Comparison of ENCODE assay signal across 13 cellular contexts in genomic region chr12:116278667-116279066, GRCh38. TPM values are rescaled to one million over a fixed set of nuclear protein-coding genes. Genes with fewer than 3 reads are reported as not detected.
A peak's percentile ranks its signal among the peaks of the same experiment; 100 is the strongest.
DNase-seq lines count a peak whose midpoint lies in the region; ATAC-seq, FAIRE-seq and TF ChIP-seq lines count a peak whose summit lies in the region.
"Had no signal": no experiment of that assay in that cellular context is flagged by ENCODE, and none has a peak within 500 bp of the region (broad histone marks: within the 10 kb centered on the region; RNA-seq: fewer than 3 reads in every experiment).

No MANE protein-coding gene starts in this region.

- peak overlapping the region; percentile 54 for H3K27ac Mint-ChIP-seq in activated T-cell treated with anti-CD3 and anti-CD28 coated beads, Interleukin-2, amount 50 U/mL, for 72 hours
- H3K27ac Mint-ChIP-seq in stimulated activated effector memory CD8-positive, alpha-beta T cell treated with anti-CD3 and anti-CD28 coated beads, Interleukin-12 subunit alpha, Interleukin-12 subunit beta, amount 100 ng/mL, for 72 hours, result no peak overlapping the region

- H2AFZ ChIP-seq in H1 (ENCODE audit: low read length), result no peak overlapping the region

- no peak overlapping the region; the same call in 1 of the 2 replicates for H3K18ac ChIP-seq in H1 (ENCODE audit: extremely low read depth, low read length)

- H3K27ac ChIP-seq in H1 (ENCODE audit: low read depth, low read length) (no peak overlapping the region), upper lobe of left lung (peak overlapping the region in 1 of 4 donors; percentile 98)

- H3K4ac ChIP-seq in H1 (replicated peaks; ENCODE audit: insufficient read length, low read depth, low read length), result no peak overlapping the region

- no peaks in the 10 kb centered on the region for H3K27me3 Mint-ChIP-seq in activated T-cell treated with anti-CD3 and anti-CD28 coated beads, Interleukin-2, amount 50 U/mL, for 72 hours (ENCODE audit: low read depth)

- TF ChIP-seq CTCF in H1 (IDR thresholded peaks at IDR 0.05; ENCODE audit: control extremely low read depth in 1 of 3, insufficient read depth in 1 of 3, low read depth in 1 of 3, low read length in 3 of 3), result no peak
- TF ChIP-seq CTCF in upper lobe of left lung (IDR thresholded peaks at IDR 0.05), result no peak

- WGBS in H1 (ENCODE audit: extremely low coverage in 1 of 2, insufficient coverage in 1 of 2, insufficient read length in 1 of 2, insufficient replicate concordance in 2 of 2, low coverage in 1 of 2, low lambda C conversion rate in 2 of 2, missing lambda C conversion rate in 1 of 2), 2 experiments, result 82% methylated on average over 7 of the region's 10 CpGs; no CpG with 5 or more reads in 1 of the 2 experiments
- WGBS in upper lobe of left lung, 2 donors, result 76 to 87% methylated on average over 10 of the region's 10 CpGs

- no peak overlapping the region for H3K56ac ChIP-seq in H1 (replicated peaks; ENCODE audit: insufficient read length, low read depth, low read length)

- no peaks in the 10 kb centered on the region for H3K79me1 ChIP-seq in H1 (ENCODE audit: low read depth, low read length)

- FAIRE-seq in H1 (lab: Jason Lieb, UNC), result no peak
- FAIRE-seq: GM12878 had no signal

- H3K9me3 Mint-ChIP-seq in activated T-cell treated with anti-CD3 and anti-CD28 coated beads, Interleukin-2, amount 50 U/mL, for 72 hours, result no peaks in the 10 kb centered on the region
- no peaks in the 10 kb centered on the region for H3K9me3 Mint-ChIP-seq in stimulated activated effector memory CD8-positive, alpha-beta T cell treated with anti-CD3 and anti-CD28 coated beads, Interleukin-12 subunit alpha, Interleukin-12 subunit beta, amount 100 ng/mL, for 72 hours

- CTCF ChIA-PET in H1 (lab: Charles Lee; ENCODE audit: partially characterized antibody), result interaction anchor here (0.5 to 1.4 kb wide), 13 partner anchors 58 to 411 kb away, joined by 3 to 6 read pairs (median 3); no protein-coding TSS in a partner anchor

- H3K4me3 Mint-ChIP-seq in activated T-cell treated with anti-CD3 and anti-CD28 coated beads, Interleukin-2, amount 50 U/mL, for 72 hours, result peak overlapping the region; percentile 72 to 80
- peak overlapping the region; percentile 87 for H3K4me3 Mint-ChIP-seq in stimulated activated effector memory CD8-positive, alpha-beta T cell treated with anti-CD3 and anti-CD28 coated beads, Interleukin-12 subunit alpha, Interleukin-12 subunit beta, amount 100 ng/mL, for 72 hours

- H3K4me1 ChIP-seq in H1 (replicated peaks in 1 of 4; ENCODE audit: control insufficient read depth in 3 of 4, insufficient read depth in 4 of 4, low read length in 3 of 4) (peaks cover 2 to 13% (median 7%) of the 10 kb centered on the region in 4 experiments; a peak in 4 of 7 replicates), upper lobe of left lung (peaks cover 23 to 46% (median 31%) of the 10 kb centered on the region in 4 donors)

- POLR2A ChIA-PET in H1 (lab: Charles Lee; ENCODE audit: partially characterized antibody), result interaction anchor here (0.7 to 1.4 kb wide), 7 partner anchors 10 to 534 kb away, joined by 3 to 4 read pairs (median 3); no protein-coding TSS in a partner anchor

- H3K36me3 Mint-ChIP-seq in activated T-cell treated with anti-CD3 and anti-CD28 coated beads, Interleukin-2, amount 50 U/mL, for 72 hours (ENCODE audit: insufficient read depth in 2 of 2), result peaks cover 1 to 7% of the 10 kb centered on the region in 2 donors
- peaks cover 17% of the 10 kb centered on the region for H3K36me3 Mint-ChIP-seq in stimulated activated effector memory CD8-positive, alpha-beta T cell treated with anti-CD3 and anti-CD28 coated beads, Interleukin-12 subunit alpha, Interleukin-12 subunit beta, amount 100 ng/mL, for 72 hours

- no peak overlapping the region for H4K91ac ChIP-seq in H1 (replicated peaks; ENCODE audit: insufficient read length, low read length)

- H4K5ac ChIP-seq in H1 (ENCODE audit: insufficient read length, low read depth, low read length), result no peak overlapping the region

- intact Hi-C loops in sciatic nerve (cut with DNase I), result loop anchor here (10.0 kb wide), 1 partner anchor 326 kb away; no protein-coding TSS in a partner anchor

- TF ChIP-seq RAD21 in H1 (IDR thresholded peaks at IDR 0.05 in 1 of 2, conservative IDR thresholded peaks at IDR 0.05 in 1 of 2; ENCODE audit: low read depth in 2 of 2, low read length in 2 of 2), result no peak

- no peaks in the 10 kb centered on the region for H3K27me3 ChIP-seq in H1 (replicated peaks in 1 of 4; ENCODE audit: control insufficient read depth in 3 of 4, extremely low read depth in 1 of 4, insufficient read depth in 3 of 4, low read length in 3 of 4)
- no peaks in the 10 kb centered on the region for H3K27me3 ChIP-seq in upper lobe of left lung

- H3K4me3 ChIP-seq in H1 (ENCODE audit: extremely low read depth in 1 of 4, insufficient read depth in 2 of 4, low read depth in 3 of 4, low read length in 4 of 4), result peak overlapping the region in 3 of 4 experiments; percentile 69 to 81 (median 70); a peak in 3 of 8 replicates
- H3K4me3 ChIP-seq in upper lobe of left lung, result no peak overlapping the region
- H3K4me3 ChIP-seq: GM12878 had no signal

- H4K20me1 ChIP-seq in H1 (replicated peaks in 1 of 2; ENCODE audit: control insufficient read depth in 1 of 2, insufficient read depth in 2 of 2, low read length in 2 of 2), result peaks cover 0 to 7% of the 10 kb centered on the region in 2 experiments

- no peak overlapping the region for H4K8ac ChIP-seq in H1 (ENCODE audit: extremely low read depth, insufficient read depth, low read length)

- no peak overlapping the region for H3K23ac ChIP-seq in H1 (ENCODE audit: insufficient read length)

- ATAC-seq in activated T-cell treated with anti-CD3 and anti-CD28 coated beads, Interleukin-2, amount 50 U/mL, for 72 hours (replicated peaks in 1 of 2), result no peak
- no peak for ATAC-seq in stimulated activated effector memory CD8-positive, alpha-beta T cell treated with anti-CD3 and anti-CD28 coated beads, Interleukin-12 subunit alpha, Interleukin-12 subunit beta, amount 100 ng/mL, for 72 hours
- no peak for ATAC-seq in upper lobe of left lung (ENCODE audit: low FRiP score in 2 of 2)
- ATAC-seq in sciatic nerve, result no peak
- ATAC-seq: GM12878, mucosa of descending colon had no signal

- no peak overlapping the region for H2BK12ac ChIP-seq in H1 (ENCODE audit: low read depth, low read length)

- no peak overlapping the region for H3K9ac ChIP-seq in H1 (replicated peaks in 1 of 4; ENCODE audit: extremely low read depth in 1 of 4, low read depth in 3 of 4, low read length in 3 of 4)

- H3K9me3 ChIP-seq in H1 (ENCODE audit: insufficient read depth in 2 of 2, low read depth in 1 of 2, low read length in 1 of 2), result no peaks in the 10 kb centered on the region
- no peaks in the 10 kb centered on the region for H3K9me3 ChIP-seq in upper lobe of left lung
- H3K9me3 ChIP-seq: mucosa of descending colon had no signal

- peaks cover 10% of the 10 kb centered on the region; the same call in 1 of the 2 replicates for H3K23me2 ChIP-seq in H1 (ENCODE audit: low read depth, low read length)

- TF ChIP-seq POLR2A in H1 (IDR thresholded peaks at IDR 0.05; ENCODE audit: control extremely low read depth in 1 of 2, low read depth in 2 of 2, low read length in 2 of 2) (no peak), upper lobe of left lung (IDR thresholded peaks at IDR 0.05) (no peak)

- DNase-seq in activated T-cell treated with anti-CD3 and anti-CD28 coated beads, Interleukin-2, amount 50 U/mL, for 72 hours, result no peak
- DNase-seq in activated T-cell treated with anti-CD3 and anti-CD28 coated beads, Interleukin-2, amount 50 U/mL, for 1 hour, result no peak
- DNase-seq in NOMO-1 treated with DMSO at 0.1 percent for 48 hours (lab: John Stamatoyannopoulos, UW; ENCODE audit: unreplicated experiment) (peak; percentile 35), H1 (ENCODE audit: low read depth in 1 of 2, low spot score in 2 of 2) (no peak), upper lobe of left lung (no peak), sciatic nerve (ENCODE audit: low spot score) (no peak), NCI-H69 (lab: John Stamatoyannopoulos, UW) (no peak)
- no peak for DNase-seq in stimulated activated effector memory CD8-positive, alpha-beta T cell treated with anti-CD3 and anti-CD28 coated beads, Interleukin-12 subunit alpha, Interleukin-12 subunit beta, amount 100 ng/mL, for 72 hours (ENCODE audit: low spot score in 2 of 2)
- DNase-seq: NCI-H345; stimulated activated CD4-positive, alpha-beta T cell treated with anti-CD3 and anti-CD28 coated beads, Interleukin-12 subunit alpha, Interleukin-12 subunit beta, amount 100 ng/mL, for 4 hours; stimulated activated naive CD4-positive, alpha-beta T cell treated with Interleukin-2 at 50 U/mL for 16 hours had no signal

- H3K36me3 ChIP-seq in H1 (ENCODE audit: control insufficient read depth in 2 of 4, insufficient read depth in 4 of 4, low read length in 3 of 4), result no peaks in the 10 kb centered on the region
- H3K36me3 ChIP-seq in upper lobe of left lung, result no peaks in the 10 kb centered on the region

- no peak overlapping the region for H3K14ac ChIP-seq in H1 (ENCODE audit: insufficient read length)

- H2BK15ac ChIP-seq in H1 (ENCODE audit: low read length), result no peak overlapping the region

- peaks cover 6 to 31% of the 10 kb centered on the region in 2 experiments; a peak in 3 of 4 replicates for H3K79me2 ChIP-seq in H1 (ENCODE audit: control insufficient read depth in 1 of 2, insufficient read depth in 2 of 2, low read length in 2 of 2)

- H2BK5ac ChIP-seq in H1 (ENCODE audit: low read depth, low read length), result no peak overlapping the region

- peaks cover 47% of the 10 kb centered on the region for H3K4me1 Mint-ChIP-seq in activated T-cell treated with anti-CD3 and anti-CD28 coated beads, Interleukin-2, amount 50 U/mL, for 72 hours (ENCODE audit: low read depth)
- peaks cover 20% of the 10 kb centered on the region for H3K4me1 Mint-ChIP-seq in stimulated activated effector memory CD8-positive, alpha-beta T cell treated with anti-CD3 and anti-CD28 coated beads, Interleukin-12 subunit alpha, Interleukin-12 subunit beta, amount 100 ng/mL, for 72 hours

- H2AK5ac ChIP-seq in H1 (ENCODE audit: low read depth, low read length), result no peak overlapping the region

- no peak overlapping the region for H2BK120ac ChIP-seq in H1 (replicated peaks; ENCODE audit: low read depth, low read length)

- H2BK20ac ChIP-seq in H1 (ENCODE audit: low read length), result no peak overlapping the region

- TF ChIP-seq EP300 in H1 (IDR thresholded peaks at IDR 0.05; ENCODE audit: borderline replicate concordance in 1 of 2, low read depth in 2 of 2, low read length in 2 of 2) (no peak), upper lobe of left lung (IDR thresholded peaks at IDR 0.05) (no peak)

- peak overlapping the region in 1 of 2 experiments; percentile 43; a peak in 2 of 4 replicates for H3K4me2 ChIP-seq in H1 (ENCODE audit: insufficient read depth in 1 of 2, low read depth in 2 of 2, low read length in 2 of 2)

RNA-seq across cellular contexts. Expression of gene MED13L, which starts 1.2 kb away (rescaled TPM):
- 10 to 100 TPM; 72.8 to 74.5 TPM for total RNA-seq in activated T-cell treated with anti-CD3 and anti-CD28 coated beads, Interleukin-2, amount 50 U/mL, for 72 hours
- 49.0 and 51.7 TPM in 2 replicates for total RNA-seq in H1 (2021; fragmentation: NEBNext Ultra II Directional; extraction: Animal tissue kit (Norgen Biotek cat#: 25700))
- 14.7 and 15.9 TPM in 2 replicates for polyA plus RNA-seq in H1 (2011; rRNA removed)
- 16.0 TPM for polyA plus RNA-seq in H1 (2011; cell fraction: cytosol; rRNA removed)
- polyA plus RNA-seq in H1 (2011; cell fraction: nucleus; rRNA removed), result 42.0 TPM
- polyA plus RNA-seq in H1 (2012, experiment 1 of 2), result 12.7 to 18.3 TPM (median 15.3 TPM) in 4 replicates
- 1.4 TPM for polyA plus RNA-seq in H1 (2012, experiment 2 of 2)
- 13.5 TPM for polyA plus RNA-seq in H1 (2013, experiment 1 of 2)
- polyA plus RNA-seq in H1 (2013, experiment 2 of 2), result 12.2 TPM
- polyA minus RNA-seq in H1 (2011; rRNA and poly(A)+ RNA removed), result 108 and 121 TPM in 2 replicates
- polyA minus RNA-seq in H1 (2011; cell fraction: cytosol; rRNA and poly(A)+ RNA removed), result 37.8 TPM
- 231 TPM for polyA minus RNA-seq in H1 (2011; cell fraction: nucleus; rRNA and poly(A)+ RNA removed)
- total RNA-seq in upper lobe of left lung (100 to 1,000 TPM in 5 of 6 donors, 10 to 100 TPM in 1; 96.6 to 178 (median 124) TPM), sciatic nerve (193 TPM)

Comparison
In these comparisons a context has a peak if more than half of its experiments do, and no peak if none do; other contexts are left out.
1. H3K4me3 ChIP-seq: peak in H1 (3 of 4); none in upper lobe of left lung (0 of 4).